In the genomic region with DNA sequence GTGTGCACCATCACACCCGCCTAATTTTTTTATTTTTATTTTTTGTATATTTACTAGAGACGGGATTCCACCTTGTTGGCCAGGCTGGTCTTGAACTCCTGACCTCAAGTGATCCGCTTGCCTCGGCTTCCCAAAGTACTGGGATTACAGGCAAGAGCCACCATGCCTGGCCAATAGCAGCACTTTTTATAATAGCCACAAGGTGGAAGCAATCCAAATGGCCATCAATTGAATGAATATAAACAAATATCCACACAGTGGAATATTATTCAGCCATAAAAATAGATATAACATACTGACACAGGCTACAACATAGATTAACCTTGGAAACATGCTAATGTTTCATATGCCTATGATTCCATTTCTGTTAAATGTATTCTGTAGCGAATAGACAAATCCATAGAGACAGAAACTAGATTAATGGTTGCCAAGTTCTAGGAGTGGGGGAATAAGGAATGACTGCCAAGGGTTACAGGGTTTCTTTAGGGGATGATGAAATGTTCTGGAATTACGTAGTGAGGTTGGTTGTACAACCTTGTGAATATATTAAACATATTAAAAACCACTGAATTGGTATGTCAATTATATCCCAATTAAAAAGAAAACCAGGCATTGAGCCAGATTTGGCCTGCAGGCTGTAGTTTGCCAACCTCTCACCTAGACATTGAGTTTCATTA, we compare ENCODE assay signal across 12 cellular contexts. TPM values are rescaled to one million over a fixed set of nuclear protein-coding genes. Genes with fewer than 3 reads are reported as not detected.
DNase-seq lines count a peak whose midpoint lies in the region; ATAC-seq and TF ChIP-seq lines count a peak whose summit lies in the region.
"Had no signal": no experiment of that assay in that cellular context is flagged by ENCODE, and none has a peak within 500 bp of the region (broad histone marks: within the 10 kb centered on the region; RNA-seq: fewer than 3 reads in every experiment).

No MANE protein-coding gene starts in this region.

- peaks cover 11% of the 10 kb centered on the region; the same call in 1 of the 2 replicates for H3K36me3 ChIP-seq in PC-9 (ENCODE audit: low read depth)
- H3K36me3 ChIP-seq: thoracic aorta had no signal

- no peak for ATAC-seq in HG02885 (IDR thresholded peaks at IDR 0.05; ENCODE audit: poor library complexity, unreplicated experiment)

- H4K20me1 ChIP-seq in PC-9 (ENCODE audit: insufficient read depth) = no peaks in the 10 kb centered on the region; the same call in 1 of the 2 replicates

- CTCF ChIA-PET in AG04450 (lab: Charles Lee) (interaction anchor here (2.5 to 3.0 kb wide), 2 partner anchors 9 to 10 kb away, joined by 15 to 48 read pairs; partner anchors contain the start of gene TM7SF2), PC-9 (lab: Charles Lee) (no interaction called here), GM10248 (lab: Yijun Ruan, JAX) (interaction anchor here (10.5 kb wide), 1 partner anchor 10 kb away, joined by 165 read pairs; the partner anchor contains the start of gene TM7SF2)

- TF ChIP-seq CTCF in AG04450 (IDR thresholded peaks at IDR 0.05; ENCODE audit: low read depth, low read length) (0 out of 2 replicates have a peak, but pooled peaks have one; percentile 2), GM12872 (IDR thresholded peaks at IDR 0.05; ENCODE audit: insufficient read depth, low read depth, low read length) (0 out of 3 replicates have a peak, but pooled peaks have one; percentile 4), PC-9 (conservative IDR thresholded peaks at IDR 0.05) (peak; percentile 50), fibroblast of the aortic adventitia (IDR thresholded peaks at IDR 0.05; ENCODE audit: insufficient read depth, low read length) (no peak), GM10248 (IDR thresholded peaks at IDR 0.05; ENCODE audit: control extremely low read depth, extremely low read depth, low read depth, missing control alignments) (no peak)

- H3K4me1 ChIP-seq in PC-9 (replicated peaks; ENCODE audit: insufficient read depth) = peaks cover 18% of the 10 kb centered on the region

- peak overlapping the region; percentile 37 for H3K4me2 ChIP-seq in PC-9

- H3K9me3 ChIP-seq in AG04450 (ENCODE audit: control insufficient read depth, insufficient read depth, low read length) (no peaks in the 10 kb centered on the region), PC-9 (ENCODE audit: insufficient read depth, low read depth) (no peaks in the 10 kb centered on the region)
- H3K9me3 ChIP-seq: thoracic aorta had no signal

- H3F3A ChIP-seq in PC-9 (ENCODE audit: insufficient read depth, low read depth) = peaks cover 32% of the 10 kb centered on the region

- no peak for DNase-seq in AG04450 (ENCODE audit: low read depth, low spot score)
- DNase-seq in PC-9 = no peak
- DNase-seq in fibroblast of the aortic adventitia (ENCODE audit: low read depth) = peak; percentile 61
- DNase-seq in AML-193 (lab: John Stamatoyannopoulos, UW) = no peak
- DNase-seq in GM10248 (ENCODE audit: extremely low spot score) = no peak
- no peak for DNase-seq in DMS79 (lab: John Stamatoyannopoulos, UW)
- DNase-seq: activated gamma-delta T cell, head of caudate nucleus, NCI-H345 had no signal

- no TSS peak for BruUV-seq in PC-9 (replicated peaks; lab: Mats Ljungman, UMichigan)

- POLR2A ChIA-PET in AG04450 (lab: Yijun Ruan, JAX) (no interaction called here), PC-9 (lab: Charles Lee; ENCODE audit: unreplicated experiment) (interaction anchor here (0.6 kb wide), 1 partner anchor 15 kb away, joined by 3 read pairs; no protein-coding TSS in a partner anchor), GM10248 (lab: Yijun Ruan, JAX) (interaction anchor here (3.3 kb wide), 1 partner anchor 10 kb away, joined by 14 read pairs; the partner anchor contains the start of gene TM7SF2)

- no peaks in the 10 kb centered on the region for H3K9me2 ChIP-seq in PC-9 (ENCODE audit: insufficient read depth)

- H3K27me3 ChIP-seq in AG04450 (ENCODE audit: control insufficient read depth, insufficient read depth, low read length) = no peaks in the 10 kb centered on the region
- no peaks in the 10 kb centered on the region for H3K27me3 ChIP-seq in PC-9 (ENCODE audit: insufficient read depth, low read depth)

- intact Hi-C loops in PC-9 (cut with micrococcal nuclease; ENCODE audit: unreplicated experiment) = no loop called here

- no peak overlapping the region for H2AFZ ChIP-seq in PC-9

- peaks cover 46% of the 10 kb centered on the region for H3K79me2 ChIP-seq in PC-9 (ENCODE audit: low read depth)

- H3K4me3 ChIP-seq in AG04450 (ENCODE audit: low read depth, low read length) (no peak overlapping the region), PC-9 (no peak overlapping the region), fibroblast of the aortic adventitia (ENCODE audit: low read depth, low read length) (no peak overlapping the region)
- H3K4me3 ChIP-seq: thoracic aorta had no signal

- H3K27ac ChIP-seq in AG04450 (ENCODE audit: low read depth, low read length) = no peak overlapping the region
- peak overlapping the region; percentile 71 for H3K27ac ChIP-seq in PC-9
- H3K27ac ChIP-seq: thoracic aorta had no signal

RNA-seq across cellular contexts. Expression of gene VPS51, which starts 4.8 kb away (rescaled TPM):
- polyA plus RNA-seq in AG04450 (2011; rRNA removed) = 38.9 and 74.1 TPM in 2 replicates
- 111 and 136 TPM in 2 replicates for polyA minus RNA-seq in AG04450 (2011; rRNA and poly(A)+ RNA removed)
- 113 and 279 TPM in 2 replicates for total RNA-seq in PC-9 (2021)
- total RNA-seq in fibroblast of the aortic adventitia (ENCODE audit: low replicate concordance) = 211 and 336 TPM in 2 replicates

RNA-seq across cellular contexts. Expression of gene TM7SF2, which starts 10.9 kb away (rescaled TPM):
- 10.3 and 15.1 TPM in 2 replicates for polyA plus RNA-seq in AG04450 (2011; rRNA removed)
- polyA minus RNA-seq in AG04450 (2011; rRNA and poly(A)+ RNA removed) = 11.6 and 20.0 TPM in 2 replicates
- total RNA-seq in PC-9 (2021) = 49.5 and 72.3 TPM in 2 replicates
- 9.2 and 10.0 TPM in 2 replicates for total RNA-seq in fibroblast of the aortic adventitia (ENCODE audit: low replicate concordance)

RNA-seq across cellular contexts. Expression of gene ZNHIT2, which starts 16.7 kb away (rescaled TPM):
- polyA plus RNA-seq in AG04450 (2011; rRNA removed) = 3.1 and 3.6 TPM in 2 replicates
- polyA minus RNA-seq in AG04450 (2011; rRNA and poly(A)+ RNA removed) = 1.00 and 1.6 TPM in 2 replicates
- total RNA-seq in PC-9 (2021) (13.7 and 22.3 TPM in 2 replicates), fibroblast of the aortic adventitia (ENCODE audit: low replicate concordance) (9.9 and 30.4 TPM in 2 replicates)

RNA-seq across cellular contexts. Expression of gene ZFPL1, which starts 16.8 kb away (rescaled TPM):
- polyA plus RNA-seq in AG04450 (2011; rRNA removed) = 30.9 and 39.1 TPM in 2 replicates
- polyA minus RNA-seq in AG04450 (2011; rRNA and poly(A)+ RNA removed) = 39.5 and 52.6 TPM in 2 replicates
- total RNA-seq in PC-9 (2021) = 63.6 and 68.2 TPM in 2 replicates
- total RNA-seq in fibroblast of the aortic adventitia (ENCODE audit: low replicate concordance) = 9.6 and 42.5 TPM in 2 replicates

RNA-seq across cellular contexts. Expression of gene CDCA5, which starts 17.0 kb away (rescaled TPM):
- polyA plus RNA-seq in AG04450 (2011; rRNA removed) = 4.2 and 5.2 TPM in 2 replicates
- 3.2 and 4.9 TPM in 2 replicates for polyA minus RNA-seq in AG04450 (2011; rRNA and poly(A)+ RNA removed)
- total RNA-seq in PC-9 (2021) (86.4 and 97.8 TPM in 2 replicates), fibroblast of the aortic adventitia (ENCODE audit: low replicate concordance) (2.5 and 19.3 TPM in 2 replicates)

Comparison
In these comparisons a context has a peak if more than half of its experiments do, and no peak if none do; other contexts are left out.
1. CTCF ChIP-seq: peak in AG04450 (single experiment), GM12872 (single experiment) and PC-9 (single experiment); none in fibroblast of the aortic adventitia (single experiment) and GM10248 (single experiment).